Comparison of ENCODE assay signal across 12 cellular contexts in genomic region chr4:36414248-36414647, GRCh38.
DNase-seq lines count a peak whose midpoint lies in the region; ATAC-seq, FAIRE-seq and TF ChIP-seq lines count a peak whose summit lies in the region.
"Had no signal": no experiment of that assay in that cellular context is flagged by ENCODE, and none has a peak within 500 bp of the region (broad histone marks: within the 10 kb centered on the region; RNA-seq: fewer than 3 reads in every experiment).

No MANE protein-coding gene starts in this region.

- no peak overlapping the region for H3K27ac ChIP-seq in OCI-LY1 (ENCODE audit: low read depth, low read length, poor library complexity, severe bottlenecking)
- H3K27ac ChIP-seq in keratinocyte (ENCODE audit: control insufficient read depth, insufficient read depth, low read length) = no peak overlapping the region
- H3K27ac ChIP-seq in uterus = no peak overlapping the region
- H3K27ac ChIP-seq: right atrium auricular region had no signal

- H3K9me1 ChIP-seq in keratinocyte (ENCODE audit: control insufficient read depth, extremely low read depth, insufficient read depth, low read length) = no peaks in the 10 kb centered on the region

- H3K9ac ChIP-seq in OCI-LY1 (ENCODE audit: low read length) (no peak overlapping the region), keratinocyte (ENCODE audit: control insufficient read depth, extremely low read depth, insufficient read depth, low read length) (no peak overlapping the region)

- H3K36me3 ChIP-seq in OCI-LY1 (ENCODE audit: insufficient read depth, low read length) (no peaks in the 10 kb centered on the region), keratinocyte (ENCODE audit: control insufficient read depth in 2 of 2, extremely low read depth in 1 of 2, insufficient read depth in 2 of 2, low read length in 2 of 2) (no peaks in the 10 kb centered on the region), uterus (no peaks in the 10 kb centered on the region)
- H3K36me3 ChIP-seq: right atrium auricular region had no signal

- no peak for FAIRE-seq in keratinocyte (lab: Jason Lieb, UNC)

- no peaks in the 10 kb centered on the region for H3F3A ChIP-seq in OCI-LY1 (ENCODE audit: insufficient read depth, low read length)

- H4K20me1 ChIP-seq in OCI-LY1 (ENCODE audit: insufficient read depth, low read length) = no peaks in the 10 kb centered on the region
- H4K20me1 ChIP-seq in keratinocyte (ENCODE audit: control insufficient read depth, extremely low read depth, insufficient read depth, low read length) = no peaks in the 10 kb centered on the region

- H3K9me3 ChIP-seq in OCI-LY1 (ENCODE audit: low read length) = no peaks in the 10 kb centered on the region
- H3K9me3 ChIP-seq in keratinocyte (ENCODE audit: control insufficient read depth, low read depth, low read length) = no peaks in the 10 kb centered on the region
- H3K9me3 ChIP-seq in uterus = no peaks in the 10 kb centered on the region
- H3K9me3 ChIP-seq: right atrium auricular region had no signal

- H3K27me3 ChIP-seq in OCI-LY1 (ENCODE audit: insufficient read depth, low read length) (no peaks in the 10 kb centered on the region), keratinocyte (ENCODE audit: control insufficient read depth, extremely low read depth, insufficient read depth, low read length) (no peaks in the 10 kb centered on the region), uterus (no peaks in the 10 kb centered on the region)
- H3K27me3 ChIP-seq: right atrium auricular region had no signal

- ATAC-seq in GM19351 (IDR thresholded peaks at IDR 0.05; ENCODE audit: unreplicated experiment) = peak; percentile 66

- no peaks in the 10 kb centered on the region for H3K9me2 ChIP-seq in OCI-LY1 (ENCODE audit: low read depth, low read length)

- H3K4me3 ChIP-seq in OCI-LY1 (ENCODE audit: low read depth, low read length, poor library complexity, severe bottlenecking) = no peak overlapping the region
- no peak overlapping the region for H3K4me3 ChIP-seq in keratinocyte (ENCODE audit: control insufficient read depth in 2 of 3, extremely low read depth in 1 of 3, insufficient read depth in 2 of 3, low read depth in 1 of 3, low read length in 3 of 3)
- H3K4me3 ChIP-seq in uterus = no peak overlapping the region
- H3K4me3 ChIP-seq: right atrium auricular region had no signal

- TF ChIP-seq CTCF in OCI-LY1 (IDR thresholded peaks at IDR 0.05; ENCODE audit: low read length) (peak; percentile 63), keratinocyte (optimal IDR thresholded peaks at IDR 0.05 in 1 of 3, IDR thresholded peaks at IDR 0.05 in 1 of 3, conservative IDR thresholded peaks at IDR 0.05 in 1 of 3; ENCODE audit: extremely low read depth in 1 of 3, insufficient read depth in 2 of 3, low read length in 3 of 3) (peak in 2 of 3 experiments; percentile 35 to 39), uterus (IDR thresholded peaks at IDR 0.05) (no peak)

- intact Hi-C loops in uterus (cut with DNase I; ENCODE audit: low total_unique reads) = no loop called here

- no peak for TF ChIP-seq POLR2A in uterus (IDR thresholded peaks at IDR 0.05)

- peak; percentile 7 for DNase-seq in COR-L47 (lab: John Stamatoyannopoulos, UW)
- DNase-seq in keratinocyte (ENCODE audit: low read depth, low spot score) = no peak
- DNase-seq in NCI-H2196 (lab: John Stamatoyannopoulos, UW; ENCODE audit: unreplicated experiment) = no peak
- DNase-seq in uterus = no peak
- no peak for DNase-seq in stimulated activated CD4-positive, alpha-beta T cell treated with anti-CD3 and anti-CD28 coated beads, Interleukin-4, amount 100 ng/mL, for 24 hours
- DNase-seq in cerebellar cortex (ENCODE audit: low spot score) = no peak
- DNase-seq: dermis blood vessel endothelial cell, NCI-H1048, T-helper 2 cell had no signal

- no peak overlapping the region for H2AFZ ChIP-seq in OCI-LY1 (ENCODE audit: low read length)
- H2AFZ ChIP-seq in keratinocyte (ENCODE audit: control insufficient read depth, low read length) = no peak overlapping the region

- no peaks in the 10 kb centered on the region for H3K79me2 ChIP-seq in OCI-LY1 (ENCODE audit: insufficient read depth, low read length)
- H3K79me2 ChIP-seq in keratinocyte (ENCODE audit: control insufficient read depth, insufficient read depth, low read length) = no peaks in the 10 kb centered on the region

- dilution Hi-C loops in keratinocyte (cut with MboI; ENCODE audit: extremely low pct_ligation_motif_present, low sequenced_read_pairs) = no loop called here

- H3K4me2 ChIP-seq in OCI-LY1 (ENCODE audit: low read length) (no peak overlapping the region), keratinocyte (ENCODE audit: control insufficient read depth, extremely low read depth, insufficient read depth, low read depth, low read length) (no peak overlapping the region)

- H3K4me1 ChIP-seq in OCI-LY1 (ENCODE audit: insufficient read depth, low read length, severe bottlenecking) (no peaks in the 10 kb centered on the region), keratinocyte (ENCODE audit: control insufficient read depth, extremely low read depth, insufficient read depth, low read length) (peaks cover 3% of the 10 kb centered on the region), uterus (no peaks in the 10 kb centered on the region)
- H3K4me1 ChIP-seq: right atrium auricular region had no signal

Comparison
In these comparisons a context has a peak if more than half of its experiments do, and no peak if none do; other contexts are left out.
1. CTCF ChIP-seq: peak in OCI-LY1 (single experiment) and keratinocyte (2 of 3); none in uterus (0 of 4).